Comparison of ENCODE assay signal across 35 cellular contexts in genomic region chr10:974785-975074, GRCh38. TPM values are rescaled to one million over a fixed set of nuclear protein-coding genes. Genes with fewer than 3 reads are reported as not detected.
DNase-seq lines count a peak whose midpoint lies in the region; TF ChIP-seq lines count a peak whose summit lies in the region.
"Had no signal": no experiment of that assay in that cellular context is flagged by ENCODE, and none has a peak within 500 bp of the region (broad histone marks: within the 10 kb centered on the region; RNA-seq: fewer than 3 reads in every experiment).

No MANE protein-coding gene starts in this region.

- TF ChIP-seq CTCF in Calu3 (IDR thresholded peaks at IDR 0.05; ENCODE audit: unreplicated experiment), result no peak
- no peak for TF ChIP-seq CTCF in progenitor cell of endocrine pancreas (IDR thresholded peaks at IDR 0.05; ENCODE audit: unreplicated experiment)
- TF ChIP-seq CTCF in PC-9 (conservative IDR thresholded peaks at IDR 0.05), result no peak

- H3K36me3 ChIP-seq in PC-9 (ENCODE audit: low read depth), result no peaks in the 10 kb centered on the region
- no peaks in the 10 kb centered on the region for H3K36me3 ChIP-seq in effector memory CD4-positive, alpha-beta T cell (ENCODE audit: control insufficient read depth, insufficient read depth, low read length)
- H3K36me3 ChIP-seq: colonic mucosa, SJCRH30, suprapubic skin, WERI-Rb-1 had no signal

- BruUV-seq in Calu3 (replicated peaks; lab: Mats Ljungman, UMichigan) (no TSS peak), PC-9 (replicated peaks; lab: Mats Ljungman, UMichigan) (no TSS peak)

- peaks cover 49% of the 10 kb centered on the region for H3K4me1 Mint-ChIP-seq in Calu3 (ENCODE audit: low read depth, unreplicated experiment)
- peaks cover 32% of the 10 kb centered on the region for H3K4me1 Mint-ChIP-seq in dendritic cell treated with granulocyte-macrophage colony-stimulating factor and Interleukin-4, amounts not matched to agents 40 ng/mL and 50 ng/mL, for 4 days (ENCODE audit: low read depth)
- peaks cover 48% of the 10 kb centered on the region for H3K4me1 Mint-ChIP-seq in progenitor cell of endocrine pancreas (ENCODE audit: low read depth)
- H3K4me1 Mint-ChIP-seq: activated naive CD4-positive, alpha-beta T cell treated with anti-CD3 and anti-CD28 coated beads, Interleukin-2, amount 50 U/mL, for 24 hours; activated T-helper 17 cell treated with anti-CD3 and anti-CD28 coated beads, Interleukin-2, amount 50 U/mL, for 72 hours had no signal

- peaks cover 31% of the 10 kb centered on the region for H3K36me3 Mint-ChIP-seq in Calu3 (ENCODE audit: insufficient read depth, unreplicated experiment)
- peaks cover 7% of the 10 kb centered on the region for H3K36me3 Mint-ChIP-seq in dendritic cell treated with granulocyte-macrophage colony-stimulating factor and Interleukin-4, amounts not matched to agents 40 ng/mL and 50 ng/mL, for 4 days (ENCODE audit: low read depth)
- H3K36me3 Mint-ChIP-seq in progenitor cell of endocrine pancreas (ENCODE audit: insufficient read depth), result peaks cover 19% of the 10 kb centered on the region

- no peaks in the 10 kb centered on the region for H3K9me2 ChIP-seq in PC-9 (ENCODE audit: insufficient read depth)

- H3K27me3 ChIP-seq in PC-9 (ENCODE audit: insufficient read depth, low read depth), result no peaks in the 10 kb centered on the region
- no peaks in the 10 kb centered on the region for H3K27me3 ChIP-seq in effector memory CD4-positive, alpha-beta T cell (replicated peaks; ENCODE audit: control insufficient read depth, insufficient read depth, low read length, poor library complexity, severe bottlenecking)
- H3K27me3 ChIP-seq: colonic mucosa, SJCRH30, suprapubic skin had no signal

- H3K4me1 ChIP-seq in PC-9 (replicated peaks; ENCODE audit: insufficient read depth), result peaks cover 11% of the 10 kb centered on the region; the same call in 1 of the 2 replicates
- no peaks in the 10 kb centered on the region for H3K4me1 ChIP-seq in effector memory CD4-positive, alpha-beta T cell (ENCODE audit: control insufficient read depth, insufficient read depth, low read length, poor library complexity, severe bottlenecking)
- H3K4me1 ChIP-seq: colonic mucosa had no signal

- peak; percentile 69 for DNase-seq in NCI-H510A (lab: John Stamatoyannopoulos, UW)
- DNase-seq in NCI-H510A treated with DMSO at 0.1 percent for 48 hours (lab: John Stamatoyannopoulos, UW), result no peak
- no peak for DNase-seq in Calu3
- DNase-seq in progenitor cell of endocrine pancreas (ENCODE audit: low spot score, unreplicated experiment), result no peak
- DNase-seq in PC-9, result no peak
- DNase-seq in effector memory CD4-positive, alpha-beta T cell, result no peak
- no peak for DNase-seq in anterior cingulate cortex (lab: John Stamatoyannopoulos, UW)
- DNase-seq: activated CD4-positive, alpha-beta T cell treated with anti-CD3 and anti-CD28 coated beads for 4 hours; activated CD8-positive, alpha-beta T cell treated with anti-CD3 and anti-CD28 coated beads, Interleukin-2, amount 10 ng/mL, durations not matched to agents 7 days and 5 days; amygdala; CD4-positive, alpha-beta T cell; colonic mucosa; DMS 273 treated with DMSO at 0.1 percent for 48 hours; effector CD8-positive, alpha-beta T cell; H7; KG1; NCI-H1105; NCI-H446; NCI-H82; stimulated activated naive CD4-positive, alpha-beta T cell; WERI-Rb-1 had no signal

- H3K27ac ChIP-seq in PC-9, result no peak overlapping the region
- H3K27ac ChIP-seq in effector memory CD4-positive, alpha-beta T cell (ENCODE audit: insufficient read depth, low read length, poor library complexity, severe bottlenecking), result no peak overlapping the region
- H3K27ac ChIP-seq: colonic mucosa, SJCRH30, skin epidermis, suprapubic skin, WERI-Rb-1 had no signal

- no peaks in the 10 kb centered on the region for H3K27me3 Mint-ChIP-seq in Calu3 (ENCODE audit: unreplicated experiment)
- peaks cover 2% of the 10 kb centered on the region for H3K27me3 Mint-ChIP-seq in dendritic cell treated with granulocyte-macrophage colony-stimulating factor and Interleukin-4, amounts not matched to agents 40 ng/mL and 50 ng/mL, for 4 days
- H3K27me3 Mint-ChIP-seq in progenitor cell of endocrine pancreas, result no peaks in the 10 kb centered on the region
- H3K27me3 Mint-ChIP-seq: activated naive CD4-positive, alpha-beta T cell treated with anti-CD3 and anti-CD28 coated beads, Interleukin-2, amount 50 U/mL, for 24 hours had no signal

- POLR2A ChIA-PET in PC-9 (lab: Charles Lee; ENCODE audit: unreplicated experiment), result no interaction called here

- H4K20me1 ChIP-seq in PC-9 (ENCODE audit: insufficient read depth), result no peaks in the 10 kb centered on the region

- H3K4me3 Mint-ChIP-seq in Calu3 (ENCODE audit: low read depth, unreplicated experiment) (no peak overlapping the region), progenitor cell of endocrine pancreas (ENCODE audit: low read depth) (no peak overlapping the region)
- H3K4me3 Mint-ChIP-seq in dendritic cell treated with granulocyte-macrophage colony-stimulating factor and Interleukin-4, amounts not matched to agents 40 ng/mL and 50 ng/mL, for 4 days, result no peak overlapping the region
- H3K4me3 Mint-ChIP-seq: activated CD8-positive, alpha-beta T cell treated with anti-CD3 and anti-CD28 coated beads, Interleukin-2, amount 10 ng/mL, durations not matched to agents 7 days and 5 days; activated naive CD4-positive, alpha-beta T cell treated with anti-CD3 and anti-CD28 coated beads, Interleukin-2, amount 50 U/mL, for 24 hours; activated T-helper 17 cell treated with anti-CD3 and anti-CD28 coated beads, Interleukin-2, amount 50 U/mL, for 72 hours; CD4-positive, alpha-beta T cell; nephron had no signal

- CTCF ChIA-PET in Calu3 (lab: Charles Lee), result interaction anchor here (2.1 to 2.2 kb wide), 2 partner anchors 9 to 12 kb away, joined by 10 to 12 read pairs; no protein-coding TSS in a partner anchor
- CTCF ChIA-PET in PC-9 (lab: Charles Lee), result no interaction called here

- H3F3A ChIP-seq in PC-9 (ENCODE audit: insufficient read depth, low read depth), result no peaks in the 10 kb centered on the region

- no peak overlapping the region for H3K4me2 ChIP-seq in PC-9

- peaks cover 12% of the 10 kb centered on the region for H3K9me3 Mint-ChIP-seq in Calu3 (ENCODE audit: low read depth, unreplicated experiment)
- peaks cover 29% of the 10 kb centered on the region for H3K9me3 Mint-ChIP-seq in dendritic cell treated with granulocyte-macrophage colony-stimulating factor and Interleukin-4, amounts not matched to agents 40 ng/mL and 50 ng/mL, for 4 days
- peaks cover 15% of the 10 kb centered on the region for H3K9me3 Mint-ChIP-seq in progenitor cell of endocrine pancreas (ENCODE audit: low read depth)

- no peak overlapping the region for H3K4me3 ChIP-seq in PC-9
- H3K4me3 ChIP-seq in effector memory CD4-positive, alpha-beta T cell (ENCODE audit: insufficient read depth, low read depth, low read length, poor library complexity, severe bottlenecking), result no peak overlapping the region
- H3K4me3 ChIP-seq: A549, colonic mucosa, SJCRH30, skin epidermis, suprapubic skin had no signal

- intact Hi-C loops in Calu3 (cut with micrococcal nuclease; ENCODE audit: unreplicated experiment), result loop anchor here (1.0 kb wide), 1 partner anchor 10 kb away; no protein-coding TSS in a partner anchor
- intact Hi-C loops in dendritic cell treated with granulocyte-macrophage colony-stimulating factor and Interleukin-4, amounts not matched to agents 40 ng/mL and 50 ng/mL, for 4 days (cut with micrococcal nuclease), result no loop called here
- intact Hi-C loops in PC-9 (cut with micrococcal nuclease; ENCODE audit: unreplicated experiment), result no loop called here

- H3K79me2 ChIP-seq in PC-9 (ENCODE audit: low read depth), result no peaks in the 10 kb centered on the region

- H3K9me3 ChIP-seq in PC-9 (ENCODE audit: insufficient read depth, low read depth), result peaks cover 13% of the 10 kb centered on the region; the same call in 1 of the 2 replicates
- H3K9me3 ChIP-seq in effector memory CD4-positive, alpha-beta T cell (ENCODE audit: control insufficient read depth, low read length), result peaks cover 9% of the 10 kb centered on the region
- H3K9me3 ChIP-seq: colonic mucosa had no signal

- H3K27ac Mint-ChIP-seq in Calu3 (ENCODE audit: unreplicated experiment) (peak overlapping the region; percentile 91), progenitor cell of endocrine pancreas (peak overlapping the region; percentile 98)
- peak overlapping the region; percentile 23 for H3K27ac Mint-ChIP-seq in dendritic cell treated with granulocyte-macrophage colony-stimulating factor and Interleukin-4, amounts not matched to agents 40 ng/mL and 50 ng/mL, for 4 days
- H3K27ac Mint-ChIP-seq: activated CD8-positive, alpha-beta T cell treated with anti-CD3 and anti-CD28 coated beads, Interleukin-2, amount 10 ng/mL, durations not matched to agents 7 days and 5 days; activated naive CD4-positive, alpha-beta T cell treated with anti-CD3 and anti-CD28 coated beads, Interleukin-2, amount 50 U/mL, for 24 hours; activated T-helper 17 cell treated with anti-CD3 and anti-CD28 coated beads, Interleukin-2, amount 50 U/mL, for 72 hours; CD4-positive, alpha-beta T cell; nephron had no signal

- no peak overlapping the region for H2AFZ ChIP-seq in PC-9

RNA-seq across cellular contexts. Expression of gene GTPBP4, which starts 13.5 kb away (rescaled TPM):
- total RNA-seq in Calu3 (2022) (123 and 128 TPM in 2 replicates), progenitor cell of endocrine pancreas (53.2 and 57.9 TPM in 2 replicates), PC-9 (2021) (62.5 and 74.1 TPM in 2 replicates)

RNA-seq across cellular contexts. Expression of gene LARP4B, which starts 43.2 kb away (rescaled TPM):
- total RNA-seq in Calu3 (2022), result 181 and 183 TPM in 2 replicates
- total RNA-seq in progenitor cell of endocrine pancreas, result 110 and 114 TPM in 2 replicates
- total RNA-seq in PC-9 (2021), result 93.4 and 109 TPM in 2 replicates

RNA-seq across cellular contexts. Expression of gene IDI2, which starts 50.9 kb away (rescaled TPM):
- not detected in 2 replicates for total RNA-seq in Calu3 (2022)
- total RNA-seq in progenitor cell of endocrine pancreas, result not detected in 2 replicates
- not detected in 2 replicates for total RNA-seq in PC-9 (2021)
- total RNA-seq: activated CD8-positive, alpha-beta T cell treated with anti-CD3 and anti-CD28 coated beads, Interleukin-2, amount 10 ng/mL, durations not matched to agents 7 days and 5 days; bronchial epithelial cell; CD4-positive, alpha-beta T cell; colonic mucosa; epithelial cell of proximal tubule; H7; MCF 10A; mononuclear cell; omental fat pad; renal cortical epithelial cell; SJCRH30; suprapubic skin had no signal

Comparison
In these comparisons a context has a peak if more than half of its experiments do, and no peak if none do; other contexts are left out.
1. H3K27ac Mint-ChIP-seq: peak in every context shown above with its lines; median percentile 98 in progenitor cell of endocrine pancreas; 91 in Calu3; 23 in dendritic cell treated with granulocyte-macrophage colony-stimulating factor and Interleukin-4, amounts not matched to agents 40 ng/mL and 50 ng/mL, for 4 days.